8 cellular contexts compared by ENCODE assay signal in genomic region chr15:63256433-63256884, GRCh38.
A peak's percentile ranks its signal among the peaks of the same experiment; 100 is the strongest.
DNase-seq lines count a peak whose midpoint lies in the region; ATAC-seq and TF ChIP-seq lines count a peak whose summit lies in the region.

No MANE protein-coding gene starts in this region.

- peak overlapping the region; percentile 54 for H3K9ac ChIP-seq in SK-N-MC (ENCODE audit: insufficient read length)

- ATAC-seq in activated CD4-positive, CD25-positive, alpha-beta regulatory T cell treated with anti-CD3 and anti-CD28 coated beads, Interleukin-2, amount 50 U/mL, for 24 hours: no peak
- ATAC-seq in GM19324 (IDR thresholded peaks at IDR 0.05; ENCODE audit: low FRiP score, unreplicated experiment): no peak

- DNase-seq in NCI-H2107 treated with DMSO at 0.1 percent for 48 hours (lab: John Stamatoyannopoulos, UW; ENCODE audit: unreplicated experiment): peak; percentile 16
- DNase-seq in NCI-H2107 (lab: John Stamatoyannopoulos, UW): no peak
- DNase-seq in SK-N-MC (ENCODE audit: low read depth, low spot score): peak; percentile 75
- DNase-seq in fibroblast of peridontal ligament (ENCODE audit: extremely low read depth): peak; percentile 86
- peak; percentile 96 for DNase-seq in retinal pigment epithelial cell (ENCODE audit: low read depth)
- no peak for DNase-seq in HK-2 (ENCODE audit: unreplicated experiment)

- H3K36me3 ChIP-seq in SK-N-MC (ENCODE audit: insufficient read depth, low read length): peaks cover 10% of the 10 kb centered on the region; the same call in 1 of the 2 replicates

- H3K9me3 ChIP-seq in SK-N-MC (ENCODE audit: low read depth, low read length): no peaks in the 10 kb centered on the region

- TF ChIP-seq CTCF in retinal pigment epithelial cell (conservative IDR thresholded peaks at IDR 0.05; ENCODE audit: low read depth, low read length): no peak

- H3K27ac ChIP-seq in SK-N-MC: peak overlapping the region; percentile 97

- H3K4me3 ChIP-seq in SK-N-MC: peak overlapping the region; percentile 65
- no peak overlapping the region for H3K4me3 ChIP-seq in retinal pigment epithelial cell (ENCODE audit: low read length)

Comparison
In these comparisons a context has a peak if more than half of its experiments do, and no peak if none do; other contexts are left out.
1. DNase-seq: peak in NCI-H2107 treated with DMSO at 0.1 percent for 48 hours (single experiment), SK-N-MC (single experiment), fibroblast of peridontal ligament (single experiment) and retinal pigment epithelial cell (single experiment); none in NCI-H2107 (single experiment) and HK-2 (single experiment).